Comparison of ENCODE assay signal across 34 cellular contexts in genomic region chr2:18650221-18650620, GRCh38.
"Had no signal": no experiment of that assay in that cellular context is flagged by ENCODE, and none has a peak within 500 bp of the region (broad histone marks: within the 10 kb centered on the region; RNA-seq: fewer than 3 reads in every experiment).

No MANE protein-coding gene starts in this region.

- H3K27me3 ChIP-seq: brain microvascular endothelial cell, cardiac muscle cell had no signal

- ATAC-seq: activated CD8-positive, alpha-beta memory T cell treated with anti-CD3 and anti-CD28 coated beads, Interleukin-2, amount 10 ng/mL, durations not matched to agents 7 days and 5 days; activated naive CD8-positive, alpha-beta T cell treated with anti-CD3 and anti-CD28 coated beads, Interleukin-2, amount 50 U/mL, for 24 hours; T-cell; T-helper 17 cell had no signal

- H3K27ac ChIP-seq: brain microvascular endothelial cell, cardiac muscle cell, PC-9, SK-N-MC, WERI-Rb-1 had no signal

- H3K4me3 ChIP-seq: cardiac muscle cell, PC-9, SK-N-MC had no signal

- DNase-seq: activated CD4-positive, alpha-beta memory T cell treated with anti-CD3 and anti-CD28 coated beads, Interleukin-2, amount 10 ng/mL, durations not matched to agents 7 days and 5 days; activated CD4-positive, alpha-beta T cell treated with anti-CD3 and anti-CD28 coated beads for 1 hour; activated CD4-positive, alpha-beta T cell treated with anti-CD3 and anti-CD28 coated beads for 48 hours; activated CD4-positive, CD25-positive, alpha-beta regulatory T cell; activated CD8-positive, alpha-beta memory T cell treated with anti-CD3 and anti-CD28 coated beads for 24 hours; activated CD8-positive, alpha-beta memory T cell treated with anti-CD3 and anti-CD28 coated beads, Interleukin-2, amount 10 ng/mL, durations not matched to agents 7 days and 5 days; activated CD8-positive, alpha-beta memory T cell treated with anti-CD3 and anti-CD28 coated beads, Interleukin-2, amount 50 U/mL, for 48 hours; activated effector memory CD4-positive, alpha-beta T cell treated with Interleukin-2 at 50 U/mL for 16 hours; activated naive CD4-positive, alpha-beta T cell treated with anti-CD3 and anti-CD28 coated beads, Interleukin-2, amount 10 ng/mL, durations not matched to agents 7 days and 5 days; activated naive CD8-positive, alpha-beta T cell treated with anti-CD3 and anti-CD28 coated beads, Interleukin-2, amount 50 U/mL, for 24 hours; activated T-cell treated with anti-CD3 and anti-CD28 coated beads, Interleukin-2, amount 50 U/mL, for 48 hours; amniotic stem cell; aorta; brain microvascular endothelial cell; Kasumi-1; KBM-7; MM.1S; NCI-H1092 treated with DMSO at 0.1 percent for 48 hours; NCI-H1417; NCI-H146; NCI-H187; NCI-H2029 treated with DMSO at 0.1 percent for 48 hours; NCI-H2107; NCI-H2171; NCI-H510A; NCI-H526; NCI-H748 treated with DMSO at 0.1 percent for 48 hours; PC-9; Right ventricle myocardium superior; T-cell; T-helper 17 cell; WERI-Rb-1 had no signal

- H3K36me3 ChIP-seq: brain microvascular endothelial cell, cardiac muscle cell, WERI-Rb-1 had no signal
